15 cellular contexts compared by ENCODE assay signal in genomic region chr4:66023061-66023460, GRCh38.
DNase-seq lines count a peak whose midpoint lies in the region; ATAC-seq lines count a peak whose summit lies in the region.
"Had no signal": no experiment of that assay in that cellular context is flagged by ENCODE, and none has a peak within 500 bp of the region (broad histone marks: within the 10 kb centered on the region; RNA-seq: fewer than 3 reads in every experiment).

No MANE protein-coding gene starts in this region.

- DNase-seq in M059J (ENCODE audit: low read depth) (peak; percentile 69), RPMI7951 (ENCODE audit: low read depth) (peak; percentile 34), astrocyte of the hippocampus (ENCODE audit: low read depth, low spot score) (peak; percentile 21), foreskin melanocyte (peak; percentile 77), activated gamma-delta T cell treated with Interleukin-2 at 50 U/mL for 16 hours (no peak), LoVo (ENCODE audit: low spot score) (no peak)
- DNase-seq: C1 segment of cervical spinal cord; Calu3; CD4-positive, alpha-beta memory T cell; COR-L47; DMS53; DMS79 treated with DMSO at 0.1 percent for 48 hours; GOT3; HFFc6 had no signal

- ATAC-seq in GM21526 (IDR thresholded peaks at IDR 0.05; ENCODE audit: low FRiP score, unreplicated experiment), result no peak

Comparison
In these comparisons a context has a peak if more than half of its experiments do, and no peak if none do; other contexts are left out.
1. DNase-seq: peak in M059J (single experiment), RPMI7951 (single experiment), astrocyte of the hippocampus (single experiment) and foreskin melanocyte (single experiment); none in activated gamma-delta T cell treated with Interleukin-2 at 50 U/mL for 16 hours (single experiment) and LoVo (single experiment).